8 cellular contexts compared by ENCODE assay signal in the genomic region with DNA sequence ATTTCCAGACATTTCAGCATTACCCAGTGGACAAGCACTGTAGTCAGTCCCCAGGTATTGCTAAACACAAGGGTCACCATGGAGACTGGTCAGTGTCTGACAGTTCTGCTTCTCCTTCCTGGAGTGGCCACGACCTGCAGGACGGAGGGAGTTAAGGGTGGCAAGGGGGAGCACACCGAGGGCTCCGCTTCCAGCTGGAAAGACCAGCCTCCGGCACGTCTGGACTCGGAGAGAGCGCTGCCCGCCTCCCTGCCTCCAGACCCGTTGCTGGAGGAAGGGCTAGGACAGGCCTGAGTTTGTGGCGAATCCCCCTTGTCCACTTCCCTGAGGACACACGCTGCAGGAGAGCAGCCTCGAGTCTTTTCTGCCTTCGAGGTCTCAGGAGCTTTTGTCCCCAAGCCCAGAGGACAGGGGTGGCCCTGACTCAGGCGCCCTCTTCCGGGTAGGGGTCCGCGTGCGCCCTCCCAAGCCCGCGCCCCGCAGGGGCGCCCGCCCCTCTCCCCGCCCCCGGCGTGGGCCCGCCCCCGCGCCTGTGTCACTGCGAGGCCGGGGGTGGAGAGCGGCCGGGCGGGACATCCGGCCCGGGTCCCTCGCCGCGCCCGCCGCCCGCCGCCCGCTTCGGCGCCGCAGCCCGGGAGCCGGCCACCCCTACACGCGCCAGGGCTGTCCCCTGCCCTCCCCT. TPM values are rescaled to one million over a fixed set of nuclear protein-coding genes. Genes with fewer than 3 reads are reported as not detected.
A peak's percentile ranks its signal among the peaks of the same experiment; 100 is the strongest.
DNase-seq lines count a peak whose midpoint lies in the region; ATAC-seq, FAIRE-seq and TF ChIP-seq lines count a peak whose summit lies in the region.

Gene CHST14, plus strand, starts transcription at position 562 of the 682 bp plus-strand sequence. CDS start 230 bp downstream, outside the sequence.

- H3K4me3 ChIP-seq in keratinocyte (ENCODE audit: control insufficient read depth in 2 of 3, extremely low read depth in 1 of 3, insufficient read depth in 2 of 3, low read depth in 1 of 3, low read length in 3 of 3), result peak within 1 kb of the TSS; percentile 38 to 75 (median 60)

- peak within 1 kb of the TSS; percentile 91 for H2AFZ ChIP-seq in keratinocyte (ENCODE audit: control insufficient read depth, low read length)

- H3K36me3 ChIP-seq in ES-I3 (ENCODE audit: insufficient read depth, low read length), result peaks cover 1% of the 10 kb centered on the region; the same call in 1 of the 2 replicates
- peaks cover 0 to 4% of the 10 kb centered on the region in 2 experiments for H3K36me3 ChIP-seq in keratinocyte (ENCODE audit: control insufficient read depth in 2 of 2, extremely low read depth in 1 of 2, insufficient read depth in 2 of 2, low read length in 2 of 2)

- peak; percentile 66 for ATAC-seq in GM21825 (IDR thresholded peaks at IDR 0.05; ENCODE audit: unreplicated experiment)

- dilution Hi-C loops in keratinocyte (cut with MboI; ENCODE audit: extremely low pct_ligation_motif_present, low sequenced_read_pairs), result no loop called here

- FAIRE-seq in keratinocyte (lab: Jason Lieb, UNC), result no peak

- H3K9me3 ChIP-seq in ES-I3 (ENCODE audit: control insufficient read depth, insufficient read depth, low read length), result no peaks in the 10 kb centered on the region
- no peaks in the 10 kb centered on the region for H3K9me3 ChIP-seq in keratinocyte (ENCODE audit: control insufficient read depth, low read depth, low read length)

- peaks cover 15% of the 10 kb centered on the region for H3K4me1 ChIP-seq in ES-I3 (ENCODE audit: insufficient read depth, low read length)
- H3K4me1 ChIP-seq in keratinocyte (ENCODE audit: control insufficient read depth, extremely low read depth, insufficient read depth, low read length), result peaks cover 11% of the 10 kb centered on the region

- peak; percentile 23 for DNase-seq in NCI-H1092 (lab: John Stamatoyannopoulos, UW)
- peak; percentile 39 for DNase-seq in activated CD4-positive, CD25-positive, alpha-beta regulatory T cell treated with anti-CD3 and anti-CD28 coated beads, Interleukin-2, amount 50 U/mL, for 16 hours (ENCODE audit: low read depth, low spot score)
- DNase-seq in cerebellum (ENCODE audit: low spot score), result peak; percentile 70
- DNase-seq in keratinocyte (ENCODE audit: low read depth, low spot score), result no peak
- peak; percentile 19 to 29 for DNase-seq in stimulated activated CD4-positive, alpha-beta T cell treated with anti-CD3 and anti-CD28 coated beads, Interleukin-1b, Interleukin-23, amount 100 ng/mL, for 1 hour (ENCODE audit: low read depth in 2 of 2)
- no peak for DNase-seq in HPDE6-E6E7 (ENCODE audit: extremely low spot score)

- H3K9ac ChIP-seq in ES-I3 (ENCODE audit: low read depth, low read length) (peak within 1 kb of the TSS; percentile 77), keratinocyte (ENCODE audit: control insufficient read depth, extremely low read depth, insufficient read depth, low read length) (peak within 1 kb of the TSS; percentile 53)

- H3K27ac ChIP-seq in keratinocyte (ENCODE audit: control insufficient read depth, insufficient read depth, low read length), result no peak within 1 kb of the TSS

- H4K20me1 ChIP-seq in keratinocyte (ENCODE audit: control insufficient read depth, extremely low read depth, insufficient read depth, low read length), result no peaks in the 10 kb centered on the region

- H3K9me1 ChIP-seq in keratinocyte (ENCODE audit: control insufficient read depth, extremely low read depth, insufficient read depth, low read length), result no peaks in the 10 kb centered on the region

- no peaks in the 10 kb centered on the region for H3K27me3 ChIP-seq in keratinocyte (ENCODE audit: control insufficient read depth, extremely low read depth, insufficient read depth, low read length)

- H3K79me2 ChIP-seq in keratinocyte (ENCODE audit: control insufficient read depth, insufficient read depth, low read length), result no peaks in the 10 kb centered on the region

- H3K4me2 ChIP-seq in keratinocyte (ENCODE audit: control insufficient read depth, extremely low read depth, insufficient read depth, low read depth, low read length), result peak within 1 kb of the TSS; percentile 93

- TF ChIP-seq CTCF in keratinocyte (optimal IDR thresholded peaks at IDR 0.05 in 1 of 3, IDR thresholded peaks at IDR 0.05 in 1 of 3, conservative IDR thresholded peaks at IDR 0.05 in 1 of 3; ENCODE audit: extremely low read depth in 1 of 3, insufficient read depth in 2 of 3, low read length in 3 of 3), result no peak

RNA-seq across cellular contexts. Expression of gene CHST14, which starts in this region (rescaled TPM):
- 3.8 TPM for total RNA-seq in cerebellum
- 1.1 to 4.4 TPM (median 1.5 TPM) in 3 replicates for polyA plus RNA-seq in keratinocyte
- 1.1 TPM for polyA plus RNA-seq in keratinocyte (2011; ENCODE audit: low read depth)
- 0.88 and 0.91 TPM in 2 replicates for polyA plus RNA-seq in keratinocyte (2011; cell fraction: cytosol; rRNA removed)
- polyA plus RNA-seq in keratinocyte (2011; cell fraction: nucleus; rRNA removed), result 3.9 and 4.0 TPM in 2 replicates
- polyA plus RNA-seq in keratinocyte (2012; ENCODE audit: low replicate concordance), result 2.2 and 4.2 TPM in 2 replicates
- 1.2 to 3.6 TPM (median 1.5 TPM) in 3 replicates for polyA minus RNA-seq in keratinocyte
- polyA minus RNA-seq in keratinocyte (2011; cell fraction: cytosol; rRNA and poly(A)+ RNA removed), result 1.7 TPM
- 1.9 TPM in 2 replicates for polyA minus RNA-seq in keratinocyte (2011; cell fraction: nucleus; rRNA and poly(A)+ RNA removed)

Comparison
In these comparisons a context has a peak if more than half of its experiments do, and no peak if none do; other contexts are left out.
1. DNase-seq: peak in NCI-H1092 (single experiment), activated CD4-positive, CD25-positive, alpha-beta regulatory T cell treated with anti-CD3 and anti-CD28 coated beads, Interleukin-2, amount 50 U/mL, for 16 hours (single experiment), cerebellum (single experiment) and stimulated activated CD4-positive, alpha-beta T cell treated with anti-CD3 and anti-CD28 coated beads, Interleukin-1b, Interleukin-23, amount 100 ng/mL, for 1 hour (2 of 2); none in keratinocyte (single experiment) and HPDE6-E6E7 (single experiment).